In the genomic region with DNA sequence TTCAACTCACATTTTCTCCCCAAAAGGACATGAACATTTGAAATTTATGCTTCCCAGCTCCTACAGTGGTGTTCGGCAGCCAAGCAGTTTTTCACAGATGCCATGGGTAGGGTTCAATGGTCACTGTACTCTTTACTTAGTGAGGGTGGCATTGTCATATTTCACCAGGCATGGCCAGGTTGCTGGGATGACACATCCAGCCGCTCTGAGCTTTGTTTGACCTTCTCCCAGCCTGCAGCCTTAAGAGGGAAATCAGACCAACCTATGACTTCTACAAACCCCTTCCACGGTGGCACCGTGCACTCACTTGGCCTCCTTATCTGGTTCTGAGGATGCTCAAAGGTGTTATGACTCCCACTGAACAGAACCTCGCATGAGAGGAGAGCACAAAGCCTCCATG, we compare ENCODE assay signal across 32 cellular contexts.
"Had no signal": no experiment of that assay in that cellular context is flagged by ENCODE, and none has a peak within 500 bp of the region (broad histone marks: within the 10 kb centered on the region; RNA-seq: fewer than 3 reads in every experiment).

No MANE protein-coding gene starts in this region.

- H3K27ac ChIP-seq: brain microvascular endothelial cell, coronary artery, dorsolateral prefrontal cortex, gastrocnemius medialis, ovary, skin epidermis, upper lobe of left lung, vagina, VCaP had no signal

- FAIRE-seq: astrocyte, TTC549 had no signal

- H3K36me3 ChIP-seq: brain microvascular endothelial cell, gastrocnemius medialis, ovary, upper lobe of left lung, vagina had no signal

- DNase-seq: activated CD4-positive, alpha-beta T cell treated with anti-CD3 and anti-CD28 coated beads for 4 hours; activated CD4-positive, alpha-beta T cell treated with anti-CD3 and anti-CD28 coated beads, Interleukin-2, amount 50 U/mL, for 48 hours; activated CD8-positive, alpha-beta memory T cell treated with anti-CD3 and anti-CD28 coated beads for 24 hours; activated effector memory CD4-positive, alpha-beta T cell treated with anti-CD3 and anti-CD28 coated beads, Interleukin-2, amount 50 U/mL, for 16 hours; activated naive CD4-positive, alpha-beta T cell treated with anti-CD3 and anti-CD28 coated beads, Interleukin-2, amount 10 ng/mL, durations not matched to agents 7 days and 5 days; activated naive CD8-positive, alpha-beta T cell treated with anti-CD3 and anti-CD28 coated beads, Interleukin-2, amount 10 ng/mL, durations not matched to agents 7 days and 5 days; amniotic stem cell; brain microvascular endothelial cell; dorsolateral prefrontal cortex; effector memory CD4-positive, alpha-beta T cell; erythroblast; gastrocnemius medialis; glutamatergic neuron; islet precursor cell; left colon; mucosa of descending colon; ovary; stimulated activated CD4-positive, alpha-beta T cell treated with anti-CD3 and anti-CD28 coated beads, Interleukin-4, amount 100 ng/mL, for 4 hours; stimulated activated CD8-positive, alpha-beta memory T cell treated with anti-CD3 and anti-CD28 coated beads, Interleukin-4, amount 100 ng/mL, for 48 hours; stimulated activated naive CD8-positive, alpha-beta T cell treated with anti-CD3 and anti-CD28 coated beads, Interleukin-15, amount 100 ng/mL, for 72 hours; substantia nigra; T-helper 9 cell; upper lobe of left lung had no signal

- H3K27me3 ChIP-seq: brain microvascular endothelial cell, dorsolateral prefrontal cortex, gastrocnemius medialis, ovary, upper lobe of left lung, vagina had no signal

- ATAC-seq: gastrocnemius medialis; left colon; mucosa of descending colon; sciatic nerve; stimulated activated memory B cell treated with anti-CD40 and anti-IgM and Interleukin-4, amounts not matched to agents 10 μg/mL and 1 μg/mL and 100 μg/mL, for 72 hours; stimulated activated naive CD8-positive, alpha-beta T cell treated with anti-CD3 and anti-CD28 coated beads, Interleukin-15, amount 100 ng/mL, for 72 hours had no signal

- H3K9me3 ChIP-seq: gastrocnemius medialis, mucosa of descending colon, ovary, upper lobe of left lung, vagina had no signal

- H3K4me3 ChIP-seq: coronary artery, dorsolateral prefrontal cortex, gastrocnemius medialis, lung, mucosa of descending colon, ovary, skin epidermis, upper lobe of left lung, vagina had no signal
